ENCODE assay signal across 13 cellular contexts in the genomic region with DNA sequence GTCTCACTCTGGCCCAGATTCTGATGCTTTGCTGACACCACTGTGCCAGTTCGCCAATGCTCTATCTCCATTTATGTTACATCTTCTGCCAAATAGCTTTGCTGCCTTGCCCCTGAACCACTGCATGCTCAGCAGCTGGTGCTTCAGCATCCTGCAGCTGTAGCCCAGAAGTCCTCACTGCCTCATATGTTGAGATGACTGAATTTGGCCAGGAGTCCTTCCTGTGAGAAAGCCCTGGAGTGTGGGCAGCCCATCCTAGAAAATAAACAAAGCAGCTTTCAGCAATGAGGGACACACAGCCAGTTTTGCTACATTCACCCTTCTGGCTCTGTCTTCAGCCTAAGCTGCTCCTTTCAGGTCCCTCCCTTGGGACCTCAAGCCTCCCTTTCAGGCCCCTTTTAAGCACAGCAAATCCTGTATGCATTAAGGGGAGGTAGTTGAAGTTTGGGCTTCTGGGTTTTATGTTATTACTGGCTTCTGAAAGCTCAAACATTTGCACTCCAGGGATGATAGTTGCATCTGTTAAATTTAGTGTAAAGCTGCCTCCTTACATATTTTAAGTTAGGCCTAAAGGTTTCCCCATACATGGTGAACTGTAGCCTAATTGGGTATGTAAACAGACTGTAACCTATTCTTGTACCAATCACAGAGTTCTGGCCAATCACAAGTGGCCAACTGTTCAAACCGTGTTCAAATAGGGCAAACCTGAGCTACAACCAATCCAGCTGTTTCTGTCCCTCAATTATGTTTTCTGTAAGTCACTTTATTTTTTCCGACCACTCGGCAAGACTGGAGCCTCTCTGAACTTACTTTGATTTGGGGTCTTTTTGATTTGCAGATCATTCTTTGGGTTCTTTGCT. TPM values are rescaled to one million over a fixed set of nuclear protein-coding genes. Genes with fewer than 3 reads are reported as not detected.
DNase-seq lines count a peak whose midpoint lies in the region; ATAC-seq and TF ChIP-seq lines count a peak whose summit lies in the region.
"Had no signal": no experiment of that assay in that cellular context is flagged by ENCODE, and none has a peak within 500 bp of the region (broad histone marks: within the 10 kb centered on the region; RNA-seq: fewer than 3 reads in every experiment).

No MANE protein-coding gene starts in this region.

- no peak overlapping the region for H3K4me3 ChIP-seq in HEK293 (ENCODE audit: low read depth, low read length)
- H3K4me3 ChIP-seq: prostate gland had no signal

- H3K27ac Mint-ChIP-seq in brain, result peak overlapping the region in 1 of 5 experiments; percentile 9
- H3K27ac Mint-ChIP-seq in natural killer cell treated with Interleukin-12 subunit alpha and Interleukin-12 subunit beta and Interleukin-15 and Interleukin-18, amount 100 ng/mL, for 72 hours, result peak overlapping the region in 1 of 2 donors; percentile 5
- H3K27ac Mint-ChIP-seq: activated CD8-positive, alpha-beta memory T cell treated with anti-CD3 and anti-CD28 coated beads, Interleukin-2, amount 10 ng/mL, durations not matched to agents 7 days and 5 days had no signal

- H3K9me3 Mint-ChIP-seq in brain, result no peaks in the 10 kb centered on the region
- H3K9me3 Mint-ChIP-seq in natural killer cell treated with Interleukin-12 subunit alpha and Interleukin-12 subunit beta and Interleukin-15 and Interleukin-18, amount 100 ng/mL, for 72 hours, result no peaks in the 10 kb centered on the region

- H3K4me3 Mint-ChIP-seq in brain, result peak overlapping the region in 4 of 5 experiments; percentile 22 to 96 (median 96)
- H3K4me3 Mint-ChIP-seq in natural killer cell treated with Interleukin-12 subunit alpha and Interleukin-12 subunit beta and Interleukin-15 and Interleukin-18, amount 100 ng/mL, for 72 hours, result peak overlapping the region; percentile 38

- peaks cover 0 to 8% of the 10 kb centered on the region in 2 experiments; a peak in 1 of 3 replicates for H3K36me3 ChIP-seq in HEK293 (ENCODE audit: control insufficient read depth in 2 of 2, insufficient read depth in 1 of 2, low read length in 2 of 2)
- H3K36me3 ChIP-seq: prostate gland had no signal

- in situ Hi-C loops in GM13976 (cut with MboI; ENCODE audit: low sequenced_read_pairs, unreplicated experiment), result no loop called here

- no peak for ATAC-seq in natural killer cell treated with Interleukin-12 subunit alpha and Interleukin-12 subunit beta and Interleukin-15 and Interleukin-18, amount 100 ng/mL, for 72 hours
- ATAC-seq in HG03196 (IDR thresholded peaks at IDR 0.05; ENCODE audit: unreplicated experiment) (no peak), HG02884 (IDR thresholded peaks at IDR 0.05; ENCODE audit: unreplicated experiment) (no peak)
- ATAC-seq: activated CD8-positive, alpha-beta memory T cell treated with anti-CD3 and anti-CD28 coated beads, Interleukin-2, amount 10 ng/mL, durations not matched to agents 7 days and 5 days; esophagus mucosa; left colon had no signal

- H3K36me3 Mint-ChIP-seq in brain, result peaks cover 12% of the 10 kb centered on the region
- peaks cover 26% of the 10 kb centered on the region for H3K36me3 Mint-ChIP-seq in natural killer cell treated with Interleukin-12 subunit alpha and Interleukin-12 subunit beta and Interleukin-15 and Interleukin-18, amount 100 ng/mL, for 72 hours

- no peak overlapping the region for H3K27ac ChIP-seq in HEK293 (ENCODE audit: extremely low read depth, low read depth, low read length)
- H3K27ac ChIP-seq: HL-60, prostate gland had no signal

- TF ChIP-seq CTCF in HEK293 (tag by site-specific recombination; IDR thresholded peaks at IDR 0.05), result no peak
- no peak for TF ChIP-seq CTCF in brain (conservative IDR thresholded peaks at IDR 0.05)
- TF ChIP-seq CTCF in GM13976 (IDR thresholded peaks at IDR 0.05; ENCODE audit: borderline replicate concordance, control extremely low read depth, extremely low read depth, insufficient read depth, missing control alignments), result no peak

- POLR2A ChIA-PET in HEK293 (lab: Yijun Ruan, JAX), result no interaction called here

- CTCF ChIA-PET in HEK293 (lab: Yijun Ruan, JAX), result interaction anchor here (0.5 to 1.0 kb wide), 2 partner anchors 47 to 483 kb away, joined by 3 to 4 read pairs; no protein-coding TSS in a partner anchor

- H3K27me3 Mint-ChIP-seq in brain, result peaks cover 15% of the 10 kb centered on the region
- no peaks in the 10 kb centered on the region for H3K27me3 Mint-ChIP-seq in natural killer cell treated with Interleukin-12 subunit alpha and Interleukin-12 subunit beta and Interleukin-15 and Interleukin-18, amount 100 ng/mL, for 72 hours

- H3K4me1 Mint-ChIP-seq in brain, result peaks cover 20% of the 10 kb centered on the region
- H3K4me1 Mint-ChIP-seq in natural killer cell treated with Interleukin-12 subunit alpha and Interleukin-12 subunit beta and Interleukin-15 and Interleukin-18, amount 100 ng/mL, for 72 hours (ENCODE audit: low read depth in 2 of 2), result peaks cover 24 to 28% of the 10 kb centered on the region in 2 donors

- no peaks in the 10 kb centered on the region for H3K4me1 ChIP-seq in HEK293 (ENCODE audit: control insufficient read depth, insufficient read depth, low read length)
- H3K4me1 ChIP-seq: prostate gland had no signal

- DNase-seq in DMS153 (lab: John Stamatoyannopoulos, UW) (peak; percentile 74), GM13976 (ENCODE audit: low spot score) (no peak)
- no peak for DNase-seq in natural killer cell treated with Interleukin-12 subunit alpha and Interleukin-12 subunit beta and Interleukin-15 and Interleukin-18, amount 100 ng/mL, for 72 hours (ENCODE audit: low spot score)
- DNase-seq: activated CD8-positive, alpha-beta memory T cell treated with anti-CD3 and anti-CD28 coated beads, Interleukin-2, amount 10 ng/mL, durations not matched to agents 7 days and 5 days; left colon; NCI-H2107 had no signal

- H3K9me3 ChIP-seq in HEK293 (ENCODE audit: control insufficient read depth, insufficient read depth, low read depth, low read length), result no peaks in the 10 kb centered on the region
- H3K9me3 ChIP-seq: prostate gland had no signal

TF ChIP-seq in HEK293, 187 proteins besides CTCF, POLR2A, EP300 and RAD21:
- TF ChIP-seq, protein P1, sequence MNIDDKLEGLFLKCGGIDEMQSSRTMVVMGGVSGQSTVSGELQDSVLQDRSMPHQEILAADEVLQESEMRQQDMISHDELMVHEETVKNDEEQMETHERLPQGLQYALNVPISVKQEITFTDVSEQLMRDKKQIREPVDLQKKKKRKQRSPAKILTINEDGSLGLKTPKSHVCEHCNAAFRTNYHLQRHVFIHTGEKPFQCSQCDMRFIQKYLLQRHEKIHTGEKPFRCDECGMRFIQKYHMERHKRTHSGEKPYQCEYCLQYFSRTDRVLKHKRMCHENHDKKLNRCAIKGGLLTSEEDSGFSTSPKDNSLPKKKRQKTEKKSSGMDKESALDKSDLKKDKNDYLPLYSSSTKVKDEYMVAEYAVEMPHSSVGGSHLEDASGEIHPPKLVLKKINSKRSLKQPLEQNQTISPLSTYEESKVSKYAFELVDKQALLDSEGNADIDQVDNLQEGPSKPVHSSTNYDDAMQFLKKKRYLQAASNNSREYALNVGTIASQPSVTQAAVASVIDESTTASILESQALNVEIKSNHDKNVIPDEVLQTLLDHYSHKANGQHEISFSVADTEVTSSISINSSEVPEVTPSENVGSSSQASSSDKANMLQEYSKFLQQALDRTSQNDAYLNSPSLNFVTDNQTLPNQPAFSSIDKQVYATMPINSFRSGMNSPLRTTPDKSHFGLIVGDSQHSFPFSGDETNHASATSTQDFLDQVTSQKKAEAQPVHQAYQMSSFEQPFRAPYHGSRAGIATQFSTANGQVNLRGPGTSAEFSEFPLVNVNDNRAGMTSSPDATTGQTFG (tag by site-specific recombination; IDR thresholded peaks at IDR 0.05; ENCODE audit: borderline replicate concordance), result no peak
- TF ChIP-seq ZBTB48 (tag by site-specific recombination; IDR thresholded peaks at IDR 0.05) (no peak), YY1 (tag by site-specific recombination; IDR thresholded peaks at IDR 0.05) (no peak), ZNF544 (tag by site-specific recombination; IDR thresholded peaks at IDR 0.05) (no peak), ZNF335 (tag by site-specific recombination; conservative IDR thresholded peaks at IDR 0.05) (peak; percentile 19; the same call in 1 of the 2 replicates)

RNA-seq across cellular contexts. Expression of a gene that starts 2.1 kb away (rescaled TPM):
- polyA plus RNA-seq in brain (ENCODE audit: insufficient read depth, low read depth, low replicate concordance), result 32.2 TPM
- 100 to 1,000 TPM; 134 to 157 TPM for total RNA-seq in natural killer cell treated with Interleukin-12 subunit alpha and Interleukin-12 subunit beta and Interleukin-15 and Interleukin-18, amount 100 ng/mL, for 72 hours

RNA-seq across cellular contexts. Expression of a gene that starts 47.6 kb away (rescaled TPM):
- polyA plus RNA-seq in brain (ENCODE audit: insufficient read depth, low read depth, low replicate concordance), result 21.5 TPM
- 1 to 10 TPM; 7.2 to 7.3 TPM for total RNA-seq in natural killer cell treated with Interleukin-12 subunit alpha and Interleukin-12 subunit beta and Interleukin-15 and Interleukin-18, amount 100 ng/mL, for 72 hours
